Comparison of ENCODE assay signal across 2 cellular contexts in the genomic region with DNA sequence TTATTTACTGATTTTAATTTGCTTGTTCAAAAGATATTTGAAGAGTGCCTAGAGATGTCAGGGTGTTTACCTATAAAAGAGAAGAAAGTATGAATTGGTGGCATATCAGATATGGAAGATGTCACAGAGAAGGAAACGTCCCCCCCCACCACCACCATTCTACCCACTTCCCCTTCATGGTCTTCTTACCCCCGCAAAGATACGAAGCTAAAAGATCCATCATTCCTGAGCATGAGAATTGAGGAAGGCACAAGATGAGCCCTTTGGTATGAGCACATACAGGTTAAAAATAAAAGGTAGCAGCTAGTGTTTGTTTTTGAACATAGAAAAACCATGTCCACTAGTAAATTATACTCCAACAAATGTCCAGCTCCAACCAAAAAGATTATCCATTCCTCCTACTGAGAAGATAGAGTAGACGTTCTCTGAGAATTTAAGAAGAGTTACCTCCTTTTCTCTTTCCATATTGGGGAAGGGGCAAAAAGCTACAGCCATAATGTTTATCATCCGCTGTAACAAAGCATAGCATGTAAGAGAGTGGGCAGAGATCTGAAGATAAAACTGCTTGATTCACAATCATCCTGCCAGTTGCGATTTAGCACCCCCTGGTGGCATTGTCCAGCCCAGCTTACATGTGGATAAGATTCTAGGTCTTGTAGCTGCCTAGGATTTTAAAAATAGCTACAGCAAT.
A peak's percentile ranks its signal among the peaks of the same experiment; 100 is the strongest.
TF ChIP-seq lines count a peak whose summit lies in the region.

No MANE protein-coding gene starts in this region.

TF ChIP-seq in IMR-90, 13 proteins besides CTCF, POLR2A, EP300 and RAD21:
- TF ChIP-seq SMC3 (IDR thresholded peaks at IDR 0.05; ENCODE audit: low read depth, low read length) (peak; percentile 92), FOS (IDR thresholded peaks at IDR 0.05; ENCODE audit: low read depth, low read length) (no peak)

TF ChIP-seq in endothelial cell of umbilical vein, 7 proteins besides CTCF, POLR2A, EP300 and RAD21:
- TF ChIP-seq GATA2 (IDR thresholded peaks at IDR 0.05; ENCODE audit: insufficient read depth, insufficient read length, low read depth, low read length) (peak; percentile 99), MAX (IDR thresholded peaks at IDR 0.05; ENCODE audit: insufficient read depth, insufficient read length) (no peak)
TF ChIP-seq in endothelial cell of umbilical vein: peak in this region for 1.
